Comparison of ENCODE assay signal across 12 cellular contexts in genomic region chr2:29615841-29616240, GRCh38.
DNase-seq lines count a peak whose midpoint lies in the region; TF ChIP-seq lines count a peak whose summit lies in the region.
"Had no signal": no experiment of that assay in that cellular context is flagged by ENCODE, and none has a peak within 500 bp of the region (broad histone marks: within the 10 kb centered on the region; RNA-seq: fewer than 3 reads in every experiment).

No MANE protein-coding gene starts in this region.

- no peak overlapping the region for H4K12ac ChIP-seq in trophoblast cell (ENCODE audit: low read depth, low read length)

- no peak overlapping the region for H3K4me3 ChIP-seq in trophoblast cell (ENCODE audit: low read depth, low read length)
- H3K4me3 ChIP-seq in mesenchymal stem cell (ENCODE audit: insufficient read depth in 1 of 2, low read depth in 1 of 2, low read length in 2 of 2) = no peak overlapping the region
- H3K4me3 ChIP-seq: BLaER1 treated with 17β-estradiol and CSF1 and Interleukin-3, amounts not matched to agents 10 nM and 100 nM; HAP-1 had no signal

- H3K4me1 ChIP-seq in trophoblast cell (ENCODE audit: control insufficient read depth in 1 of 2, insufficient read depth in 2 of 2, low read length in 2 of 2) (peaks cover 15 to 30% of the 10 kb centered on the region in 2 experiments), mesenchymal stem cell (ENCODE audit: control insufficient read depth, insufficient read depth, low read depth, low read length) (no peaks in the 10 kb centered on the region)
- H3K4me1 ChIP-seq: BLaER1 treated with 17β-estradiol and CSF1 and Interleukin-3, amounts not matched to agents 10 nM and 100 nM; HAP-1 had no signal

- peak overlapping the region; percentile 54 for H3K18ac ChIP-seq in trophoblast cell (ENCODE audit: low read length)
- no peak overlapping the region for H3K18ac ChIP-seq in mesenchymal stem cell (ENCODE audit: low read depth in 1 of 2, low read length in 2 of 2)

- no peak overlapping the region for H2BK15ac ChIP-seq in mesenchymal stem cell (ENCODE audit: low read depth, poor library complexity, severe bottlenecking)

- H2AK5ac ChIP-seq in trophoblast cell (ENCODE audit: low read length) = peak overlapping the region; percentile 35
- H2AK5ac ChIP-seq in mesenchymal stem cell (ENCODE audit: low read length, severe bottlenecking) = no peak overlapping the region

- DNase-seq in NCI-H69 (lab: John Stamatoyannopoulos, UW) (peak; percentile 3), islet precursor cell (peak; percentile 50), trophoblast cell (no peak), mesenchymal stem cell (no peak), amniotic stem cell (lab: John Stamatoyannopoulos, UW) (no peak), GM19240 (ENCODE audit: insufficient read length, low spot score) (no peak)
- DNase-seq: Calu3; CD8-positive, alpha-beta T cell; GF-D8 had no signal

- H2BK5ac ChIP-seq in trophoblast cell (ENCODE audit: low read depth, low read length, poor library complexity) = peak overlapping the region; percentile 86
- H2BK5ac ChIP-seq in mesenchymal stem cell (ENCODE audit: low read depth, low read length, poor library complexity, severe bottlenecking) = no peak overlapping the region

- H2AFZ ChIP-seq in trophoblast cell (ENCODE audit: insufficient read depth, low read length, poor library complexity) (no peak overlapping the region), mesenchymal stem cell (ENCODE audit: low read depth, low read length) (no peak overlapping the region)

- no peak overlapping the region for H3K23ac ChIP-seq in trophoblast cell (ENCODE audit: low read length)
- no peak overlapping the region for H3K23ac ChIP-seq in mesenchymal stem cell (ENCODE audit: low read length in 2 of 2)

- H3K27me3 ChIP-seq in trophoblast cell (ENCODE audit: insufficient read depth, low read length) = no peaks in the 10 kb centered on the region
- H3K27me3 ChIP-seq in mesenchymal stem cell (ENCODE audit: control insufficient read depth in 1 of 2, insufficient read depth in 1 of 2, low read length in 2 of 2) = no peaks in the 10 kb centered on the region
- H3K27me3 ChIP-seq: BLaER1 treated with 17β-estradiol and CSF1 and Interleukin-3, amounts not matched to agents 10 nM and 100 nM had no signal

- H3K4ac ChIP-seq in trophoblast cell (ENCODE audit: low read depth, low read length) (peak overlapping the region; percentile 80), mesenchymal stem cell (ENCODE audit: low read depth in 1 of 2, low read length in 2 of 2) (no peak overlapping the region)

- no peaks in the 10 kb centered on the region for H3K79me2 ChIP-seq in trophoblast cell (ENCODE audit: control insufficient read depth, insufficient read depth, low read length, poor library complexity)

- WGBS in trophoblast cell (ENCODE audit: extremely low coverage, insufficient coverage, insufficient read length) = no CpG with 5 or more reads among the region's 6 CpGs
- WGBS in mesenchymal stem cell = 74% methylated on average over 6 of the region's 6 CpGs

- H3K9ac ChIP-seq in trophoblast cell (ENCODE audit: low read length) (no peak overlapping the region), mesenchymal stem cell (ENCODE audit: low read length) (no peak overlapping the region)
- H3K9ac ChIP-seq: BLaER1 treated with 17β-estradiol and CSF1 and Interleukin-3, amounts not matched to agents 10 nM and 100 nM had no signal

- peak overlapping the region; percentile 61 for H3K14ac ChIP-seq in trophoblast cell (ENCODE audit: low read length)
- no peak overlapping the region for H3K14ac ChIP-seq in mesenchymal stem cell (ENCODE audit: low read length in 2 of 2)

- H3K36me3 ChIP-seq in trophoblast cell (ENCODE audit: control insufficient read depth in 1 of 2, insufficient read depth in 2 of 2, low read length in 2 of 2) (no peaks in the 10 kb centered on the region), mesenchymal stem cell (ENCODE audit: control insufficient read depth in 1 of 2, insufficient read depth in 2 of 2, low read depth in 1 of 2, low read length in 2 of 2) (no peaks in the 10 kb centered on the region)
- H3K36me3 ChIP-seq: BLaER1 treated with 17β-estradiol and CSF1 and Interleukin-3, amounts not matched to agents 10 nM and 100 nM; HAP-1 had no signal

- H4K91ac ChIP-seq in trophoblast cell (ENCODE audit: low read depth, low read length) = peak overlapping the region; percentile 95
- no peak overlapping the region for H4K91ac ChIP-seq in mesenchymal stem cell (ENCODE audit: low read length)

- H3K4me2 ChIP-seq in trophoblast cell (ENCODE audit: low read length) = no peak overlapping the region
- H3K4me2 ChIP-seq in mesenchymal stem cell (ENCODE audit: low read length, poor library complexity, severe bottlenecking) = no peak overlapping the region
- H3K4me2 ChIP-seq: BLaER1 treated with 17β-estradiol and CSF1 and Interleukin-3, amounts not matched to agents 10 nM and 100 nM had no signal

- H3K79me1 ChIP-seq in trophoblast cell (ENCODE audit: low read length) = peaks cover 37% of the 10 kb centered on the region
- H3K79me1 ChIP-seq in mesenchymal stem cell (replicated peaks; ENCODE audit: low read length, poor library complexity, severe bottlenecking) = no peaks in the 10 kb centered on the region

- H2BK120ac ChIP-seq in trophoblast cell (ENCODE audit: insufficient read depth, low read length, poor library complexity) = peak overlapping the region; percentile 90
- H2BK120ac ChIP-seq in mesenchymal stem cell (ENCODE audit: low read depth, low read length) = no peak overlapping the region

- no peak for TF ChIP-seq CTCF in 22Rv1 (IDR thresholded peaks at IDR 0.05)

- H3K27ac ChIP-seq in 22Rv1 (0 out of 2 replicates have a peak overlapping the region, but pooled peaks have one; percentile 30), trophoblast cell (ENCODE audit: low read depth, low read length) (peak overlapping the region; percentile 94), mesenchymal stem cell (ENCODE audit: low read length, poor library complexity, severe bottlenecking) (no peak overlapping the region)
- H3K27ac ChIP-seq: BLaER1 treated with 17β-estradiol and CSF1 and Interleukin-3, amounts not matched to agents 10 nM and 100 nM had no signal

- H2BK12ac ChIP-seq in trophoblast cell (ENCODE audit: low read length) = peak overlapping the region; percentile 75
- H2BK12ac ChIP-seq in mesenchymal stem cell (ENCODE audit: low read length in 2 of 2) = no peak overlapping the region

- H4K8ac ChIP-seq in trophoblast cell (ENCODE audit: low read depth, low read length) (peak overlapping the region; percentile 80), mesenchymal stem cell (ENCODE audit: low read length) (no peak overlapping the region)

- H3K9me3 ChIP-seq in trophoblast cell (ENCODE audit: insufficient read depth, low read depth, low read length) = peaks cover 2% of the 10 kb centered on the region
- no peaks in the 10 kb centered on the region for H3K9me3 ChIP-seq in mesenchymal stem cell (ENCODE audit: control insufficient read depth, low read length)
- H3K9me3 ChIP-seq: HAP-1 had no signal

Comparison
In these comparisons a context has a peak if more than half of its experiments do, and no peak if none do; other contexts are left out.
1. DNase-seq: peak in NCI-H69 (single experiment) and islet precursor cell (single experiment); none in trophoblast cell (0 of 2), mesenchymal stem cell (single experiment), amniotic stem cell (single experiment) and GM19240 (single experiment).